Comparison of ENCODE assay signal across 8 cellular contexts in genomic region chr17:37609170-37610040, GRCh38. TPM values are rescaled to one million over a fixed set of nuclear protein-coding genes. Genes with fewer than 3 reads are reported as not detected.
DNase-seq lines count a peak whose midpoint lies in the region; ATAC-seq and TF ChIP-seq lines count a peak whose summit lies in the region.

A gene with protein sequence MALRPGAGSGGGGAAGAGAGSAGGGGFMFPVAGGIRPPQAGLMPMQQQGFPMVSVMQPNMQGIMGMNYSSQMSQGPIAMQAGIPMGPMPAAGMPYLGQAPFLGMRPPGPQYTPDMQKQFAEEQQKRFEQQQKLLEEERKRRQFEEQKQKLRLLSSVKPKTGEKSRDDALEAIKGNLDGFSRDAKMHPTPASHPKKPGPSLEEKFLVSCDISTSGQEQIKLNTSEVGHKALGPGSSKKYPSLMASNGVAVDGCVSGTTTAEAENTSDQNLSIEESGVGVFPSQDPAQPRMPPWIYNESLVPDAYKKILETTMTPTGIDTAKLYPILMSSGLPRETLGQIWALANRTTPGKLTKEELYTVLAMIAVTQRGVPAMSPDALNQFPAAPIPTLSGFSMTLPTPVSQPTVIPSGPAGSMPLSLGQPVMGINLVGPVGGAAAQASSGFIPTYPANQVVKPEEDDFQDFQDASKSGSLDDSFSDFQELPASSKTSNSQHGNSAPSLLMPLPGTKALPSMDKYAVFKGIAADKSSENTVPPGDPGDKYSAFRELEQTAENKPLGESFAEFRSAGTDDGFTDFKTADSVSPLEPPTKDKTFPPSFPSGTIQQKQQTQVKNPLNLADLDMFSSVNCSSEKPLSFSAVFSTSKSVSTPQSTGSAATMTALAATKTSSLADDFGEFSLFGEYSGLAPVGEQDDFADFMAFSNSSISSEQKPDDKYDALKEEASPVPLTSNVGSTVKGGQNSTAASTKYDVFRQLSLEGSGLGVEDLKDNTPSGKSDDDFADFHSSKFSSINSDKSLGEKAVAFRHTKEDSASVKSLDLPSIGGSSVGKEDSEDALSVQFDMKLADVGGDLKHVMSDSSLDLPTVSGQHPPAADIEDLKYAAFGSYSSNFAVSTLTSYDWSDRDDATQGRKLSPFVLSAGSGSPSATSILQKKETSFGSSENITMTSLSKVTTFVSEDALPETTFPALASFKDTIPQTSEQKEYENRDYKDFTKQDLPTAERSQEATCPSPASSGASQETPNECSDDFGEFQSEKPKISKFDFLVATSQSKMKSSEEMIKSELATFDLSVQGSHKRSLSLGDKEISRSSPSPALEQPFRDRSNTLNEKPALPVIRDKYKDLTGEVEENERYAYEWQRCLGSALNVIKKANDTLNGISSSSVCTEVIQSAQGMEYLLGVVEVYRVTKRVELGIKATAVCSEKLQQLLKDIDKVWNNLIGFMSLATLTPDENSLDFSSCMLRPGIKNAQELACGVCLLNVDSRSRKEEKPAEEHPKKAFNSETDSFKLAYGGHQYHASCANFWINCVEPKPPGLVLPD (N-terminal part only) (minus strand): TSS chr17:37609418. CDS start chr17:37609355, 63 bp downstream.

- peak; percentile 100 for DNase-seq in AG08395 (ENCODE audit: low spot score)
- peak; percentile 97 for DNase-seq in NCI-H2227 treated with DMSO at 0.1 percent for 48 hours (lab: John Stamatoyannopoulos, UW)
- peak; percentile 97 for DNase-seq in WTC11 (ENCODE audit: low spot score)
- DNase-seq in caudate nucleus (lab: John Stamatoyannopoulos, UW): peak; percentile 54 to 98 (median 94)
- peak; percentile 94 for DNase-seq in inferior parietal cortex (ENCODE audit: extremely low spot score)
- DNase-seq in stimulated activated CD4-positive, alpha-beta T cell treated with anti-CD3 and anti-CD28 coated beads, Interleukin-12 subunit alpha, Interleukin-12 subunit beta, amount 100 ng/mL, for 24 hours (ENCODE audit: low read depth in 2 of 2): peak; percentile 85 to 86

- POLR2A ChIA-PET in WTC11 (lab: Charles Lee): interaction anchor here (0.6 to 1.4 kb wide), 10 partner anchors 9 to 251 kb away, joined by 3 to 5 read pairs (median 4); partner anchors contain the start of gene HNF1B

- H3K4me3 Mint-ChIP-seq in WTC11: peak within 1 kb of the TSS; percentile 91

- no peaks in the 10 kb centered on the region for H3K9me3 Mint-ChIP-seq in WTC11

- H3K4me1 Mint-ChIP-seq in WTC11: peaks cover 24% of the 10 kb centered on the region

- H3K27ac ChIP-seq in caudate nucleus (ENCODE audit: low read depth, low read length): peak within 1 kb of the TSS; percentile 91

- peak within 1 kb of the TSS; percentile 97 for H3K27ac Mint-ChIP-seq in WTC11

- ATAC-seq in GM18909 (IDR thresholded peaks at IDR 0.05; ENCODE audit: poor library complexity, unreplicated experiment): peak; percentile 89
- peak; percentile 92 for ATAC-seq in HG03175 (IDR thresholded peaks at IDR 0.05; ENCODE audit: unreplicated experiment)
- peak; percentile 91 for ATAC-seq in WTC11

- CTCF ChIA-PET in WTC11 (lab: Charles Lee): interaction anchor here (0.7 to 2.4 kb wide), 18 partner anchors 13 to 1556 kb away, joined by 3 to 13 read pairs (median 4); partner anchors contain the start of genes DUSP14 and HNF1B

- H3K36me3 Mint-ChIP-seq in WTC11: peaks cover 12% of the 10 kb centered on the region

- H3K27me3 Mint-ChIP-seq in WTC11 (ENCODE audit: low read depth): no peaks in the 10 kb centered on the region

- no peak for TF ChIP-seq CTCF in WTC11 (IDR thresholded peaks at IDR 0.05)

TF ChIP-seq in WTC11, 78 proteins besides CTCF, POLR2A, EP300 and RAD21 (continues in another document):
- TF ChIP-seq ZNF232 (CRISPR knock-in tag; IDR thresholded peaks at IDR 0.05) (peak; percentile 86), ARID4B (CRISPR knock-in tag; IDR thresholded peaks at IDR 0.05; ENCODE audit: borderline replicate concordance) (peak; percentile 93), ZNF416 (CRISPR knock-in tag; IDR thresholded peaks at IDR 0.05) (peak; percentile 75), HMGA2 (CRISPR knock-in tag; IDR thresholded peaks at IDR 0.05) (no peak), GRHL2 (CRISPR knock-in tag; IDR thresholded peaks at IDR 0.05; ENCODE audit: insufficient replicate concordance, severe bottlenecking) (no peak), RELA (CRISPR knock-in tag; IDR thresholded peaks at IDR 0.05; ENCODE audit: borderline replicate concordance) (peak; percentile 79; the same call in 1 of the 2 replicates), ETV6 (CRISPR knock-in tag; IDR thresholded peaks at IDR 0.05) (no peak), STAT6 (CRISPR knock-in tag; conservative IDR thresholded peaks at IDR 0.05; ENCODE audit: low read depth) (0 out of 2 replicates have a peak, but pooled peaks have one; percentile 45), IRF2 (CRISPR knock-in tag; IDR thresholded peaks at IDR 0.05; ENCODE audit: borderline replicate concordance, low read depth) (no peak)
- TF ChIP-seq, protein P1, sequence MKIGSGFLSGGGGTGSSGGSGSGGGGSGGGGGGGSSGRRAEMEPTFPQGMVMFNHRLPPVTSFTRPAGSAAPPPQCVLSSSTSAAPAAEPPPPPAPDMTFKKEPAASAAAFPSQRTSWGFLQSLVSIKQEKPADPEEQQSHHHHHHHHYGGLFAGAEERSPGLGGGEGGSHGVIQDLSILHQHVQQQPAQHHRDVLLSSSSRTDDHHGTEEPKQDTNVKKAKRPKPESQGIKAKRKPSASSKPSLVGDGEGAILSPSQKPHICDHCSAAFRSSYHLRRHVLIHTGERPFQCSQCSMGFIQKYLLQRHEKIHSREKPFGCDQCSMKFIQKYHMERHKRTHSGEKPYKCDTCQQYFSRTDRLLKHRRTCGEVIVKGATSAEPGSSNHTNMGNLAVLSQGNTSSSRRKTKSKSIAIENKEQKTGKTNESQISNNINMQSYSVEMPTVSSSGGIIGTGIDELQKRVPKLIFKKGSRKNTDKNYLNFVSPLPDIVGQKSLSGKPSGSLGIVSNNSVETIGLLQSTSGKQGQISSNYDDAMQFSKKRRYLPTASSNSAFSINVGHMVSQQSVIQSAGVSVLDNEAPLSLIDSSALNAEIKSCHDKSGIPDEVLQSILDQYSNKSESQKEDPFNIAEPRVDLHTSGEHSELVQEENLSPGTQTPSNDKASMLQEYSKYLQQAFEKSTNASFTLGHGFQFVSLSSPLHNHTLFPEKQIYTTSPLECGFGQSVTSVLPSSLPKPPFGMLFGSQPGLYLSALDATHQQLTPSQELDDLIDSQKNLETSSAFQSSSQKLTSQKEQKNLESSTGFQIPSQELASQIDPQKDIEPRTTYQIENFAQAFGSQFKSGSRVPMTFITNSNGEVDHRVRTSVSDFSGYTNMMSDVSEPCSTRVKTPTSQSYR (CRISPR knock-in tag; IDR thresholded peaks at IDR 0.05): no peak

RNA-seq across cellular contexts. Expression of the gene that starts here (rescaled TPM):
- total RNA-seq in WTC11 (2021): 28.6 to 31.3 TPM (median 30.0 TPM) in 3 replicates

Comparison
In these comparisons a context has a peak if more than half of its experiments do, and no peak if none do; other contexts are left out.
1. Peak in every context shown above with its lines: DNase-seq, ATAC-seq and H3K27ac ChIP-seq.